ENCODE assay signal across 1 cellular context in genomic region chr17:29148790-29149430, GRCh38.
TF ChIP-seq lines count a peak whose summit lies in the region.

No MANE protein-coding gene starts in this region.

TF ChIP-seq in HepG2, 621 proteins besides CTCF, POLR2A, EP300 and RAD21 (continued from another document and continues in another):
- no peak for TF ChIP-seq STAT6 (CRISPR knock-in tag; IDR thresholded peaks at IDR 0.05; ENCODE audit: borderline replicate concordance)
- TF ChIP-seq PITX1 (CRISPR knock-in tag; IDR thresholded peaks at IDR 0.05), result 0 out of 2 replicates have a peak, but pooled peaks have one; percentile 46
- no peak for TF ChIP-seq GPN1 (CRISPR knock-in tag; IDR thresholded peaks at IDR 0.05; ENCODE audit: borderline replicate concordance)
- no peak for TF ChIP-seq ZNF138 (CRISPR knock-in tag; IDR thresholded peaks at IDR 0.05; ENCODE audit: low read depth)
- no peak for TF ChIP-seq ZNF251 (CRISPR knock-in tag; IDR thresholded peaks at IDR 0.05)
- TF ChIP-seq ZNF225 (CRISPR knock-in tag; IDR thresholded peaks at IDR 0.05), result no peak
- no peak for TF ChIP-seq SIN3B (IDR thresholded peaks at IDR 0.05; ENCODE audit: low read length)
- no peak for TF ChIP-seq ZNF552 (CRISPR knock-in tag; IDR thresholded peaks at IDR 0.05; ENCODE audit: borderline replicate concordance)
- peak; percentile 68 for TF ChIP-seq SALL1 (CRISPR knock-in tag; IDR thresholded peaks at IDR 0.05)
- no peak for TF ChIP-seq REL (CRISPR knock-in tag; conservative IDR thresholded peaks at IDR 0.05)
- no peak for TF ChIP-seq CSRNP1 (CRISPR knock-in tag; IDR thresholded peaks at IDR 0.05)
- peak; percentile 59 for TF ChIP-seq TAF15 (IDR thresholded peaks at IDR 0.05; ENCODE audit: low read depth, low read length, poor library complexity, severe bottlenecking)
- peak; percentile 72; the same call in 1 of the 2 replicates for TF ChIP-seq TBX2 (CRISPR knock-in tag; IDR thresholded peaks at IDR 0.05; ENCODE audit: borderline replicate concordance)
- peak; percentile 64; the same call in 1 of the 2 replicates for TF ChIP-seq GMEB1 (CRISPR knock-in tag; IDR thresholded peaks at IDR 0.05; ENCODE audit: borderline replicate concordance)
- no peak for TF ChIP-seq TGIF2 (CRISPR knock-in tag; IDR thresholded peaks at IDR 0.05)
- TF ChIP-seq GRHL1 (CRISPR knock-in tag; conservative IDR thresholded peaks at IDR 0.05), result no peak
- TF ChIP-seq ESRRA (CRISPR knock-in tag; IDR thresholded peaks at IDR 0.05; ENCODE audit: low read depth), result 0 out of 2 replicates have a peak, but pooled peaks have one; percentile 34
- no peak for TF ChIP-seq JUND (CRISPR knock-in tag; IDR thresholded peaks at IDR 0.05)
- TF ChIP-seq DMTF1 (CRISPR knock-in tag; IDR thresholded peaks at IDR 0.05), result no peak
- no peak for TF ChIP-seq ZNF773 (CRISPR knock-in tag; IDR thresholded peaks at IDR 0.05; ENCODE audit: borderline replicate concordance)
- TF ChIP-seq RELA (CRISPR knock-in tag; IDR thresholded peaks at IDR 0.05), result no peak
- TF ChIP-seq SRY (CRISPR knock-in tag; IDR thresholded peaks at IDR 0.05), result no peak
- TF ChIP-seq ZNF616 (CRISPR knock-in tag; IDR thresholded peaks at IDR 0.05; ENCODE audit: low read depth), result no peak
- no peak for TF ChIP-seq NPAS2 (CRISPR knock-in tag; IDR thresholded peaks at IDR 0.05; ENCODE audit: borderline replicate concordance)
- TF ChIP-seq SMAD3 (CRISPR knock-in tag; IDR thresholded peaks at IDR 0.05), result peak; percentile 53; the same call in 1 of the 2 replicates
- peak; percentile 68; the same call in 1 of the 2 replicates for TF ChIP-seq AKAP8 (CRISPR knock-in tag; IDR thresholded peaks at IDR 0.05)
- TF ChIP-seq ZUFSP (CRISPR knock-in tag; IDR thresholded peaks at IDR 0.05; ENCODE audit: borderline replicate concordance), result no peak
- peak; percentile 65; the same call in 1 of the 2 replicates for TF ChIP-seq ZNF12 (CRISPR knock-in tag; IDR thresholded peaks at IDR 0.05)
- peak; percentile 69 for TF ChIP-seq RBM39 (IDR thresholded peaks at IDR 0.05; ENCODE audit: low read depth, low read length, poor library complexity, severe bottlenecking)
- TF ChIP-seq PRDM15 (CRISPR knock-in tag; IDR thresholded peaks at IDR 0.05), result no peak
- TF ChIP-seq ZNF788 (CRISPR knock-in tag; IDR thresholded peaks at IDR 0.05; ENCODE audit: borderline replicate concordance), result peak; percentile 87; the same call in 1 of the 2 replicates
- TF ChIP-seq PAWR (CRISPR knock-in tag; IDR thresholded peaks at IDR 0.05; ENCODE audit: borderline replicate concordance), result no peak
- TF ChIP-seq SKI (IDR thresholded peaks at IDR 0.05; ENCODE audit: partially characterized antibody), result peak; percentile 46
- TF ChIP-seq ZBTB37 (CRISPR knock-in tag; IDR thresholded peaks at IDR 0.05), result no peak
- no peak for TF ChIP-seq ARID3A (IDR thresholded peaks at IDR 0.05; ENCODE audit: low read depth, low read length)
- TF ChIP-seq ZNF354B (CRISPR knock-in tag; IDR thresholded peaks at IDR 0.05), result no peak
- TF ChIP-seq U2AF1 (optimal IDR thresholded peaks at IDR 0.05; ENCODE audit: low read depth, low read length), result no peak
- TF ChIP-seq IKZF4 (CRISPR knock-in tag; IDR thresholded peaks at IDR 0.05; ENCODE audit: borderline replicate concordance, low read depth, not compliant biosample characterization), result peak; percentile 51
- TF ChIP-seq ATF7 (IDR thresholded peaks at IDR 0.05), result no peak
- no peak for TF ChIP-seq ATF7 (CRISPR knock-in tag; IDR thresholded peaks at IDR 0.05)
- no peak for TF ChIP-seq ZNF572 (CRISPR knock-in tag; IDR thresholded peaks at IDR 0.05)
- TF ChIP-seq MAF1 (CRISPR knock-in tag; IDR thresholded peaks at IDR 0.05; ENCODE audit: borderline replicate concordance), result no peak
- no peak for TF ChIP-seq ZNF143 (CRISPR knock-in tag; IDR thresholded peaks at IDR 0.05)
- TF ChIP-seq RBFOX2 (IDR thresholded peaks at IDR 0.05; ENCODE audit: low read depth, low read length), result peak; percentile 59
- no peak for TF ChIP-seq THYN1 (CRISPR knock-in tag; IDR thresholded peaks at IDR 0.05; ENCODE audit: borderline replicate concordance, low read depth)
- TF ChIP-seq JDP2 (CRISPR knock-in tag; IDR thresholded peaks at IDR 0.05; ENCODE audit: borderline replicate concordance), result no peak
